1 cellular context compared by ENCODE assay signal in the genomic region with DNA sequence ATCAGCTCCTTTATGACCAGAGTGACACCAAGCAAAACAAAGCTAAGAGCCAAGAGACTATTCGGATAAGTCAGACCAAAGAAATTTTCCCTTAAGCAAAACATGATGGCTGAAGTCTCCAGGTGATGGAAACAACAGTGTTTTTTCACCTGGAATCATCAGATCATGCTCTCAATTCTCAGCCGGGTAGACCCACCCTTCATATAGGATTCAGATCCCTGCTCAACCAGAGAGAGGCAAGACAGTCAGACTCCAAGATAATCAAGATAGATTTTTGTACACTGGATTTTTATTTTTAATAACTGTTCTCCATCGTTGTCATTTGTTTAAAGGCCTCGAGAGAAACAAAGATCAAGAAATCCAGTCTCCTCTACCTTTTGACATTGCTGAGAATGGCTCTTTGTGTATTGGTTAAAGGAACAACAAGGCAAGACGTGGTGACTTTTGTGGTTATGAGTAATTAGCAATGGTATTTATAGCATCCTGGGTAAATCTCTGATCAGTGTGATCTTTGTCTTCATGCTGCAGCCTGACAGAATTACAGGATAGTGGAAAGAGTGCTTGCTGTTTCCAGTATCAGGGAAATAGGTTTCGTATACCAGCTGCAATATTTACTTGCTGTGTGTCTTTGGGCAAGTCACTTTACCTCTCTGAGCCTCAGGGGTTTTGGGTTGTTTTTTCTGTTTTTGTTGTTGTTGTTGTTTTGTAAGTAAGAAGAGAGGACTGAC.
TF ChIP-seq lines count a peak whose summit lies in the region.

No MANE protein-coding gene starts in this region.

TF ChIP-seq in GM23338, 12 proteins besides CTCF, POLR2A, EP300 and RAD21 (continued from another document):
- TF ChIP-seq, protein P1, sequence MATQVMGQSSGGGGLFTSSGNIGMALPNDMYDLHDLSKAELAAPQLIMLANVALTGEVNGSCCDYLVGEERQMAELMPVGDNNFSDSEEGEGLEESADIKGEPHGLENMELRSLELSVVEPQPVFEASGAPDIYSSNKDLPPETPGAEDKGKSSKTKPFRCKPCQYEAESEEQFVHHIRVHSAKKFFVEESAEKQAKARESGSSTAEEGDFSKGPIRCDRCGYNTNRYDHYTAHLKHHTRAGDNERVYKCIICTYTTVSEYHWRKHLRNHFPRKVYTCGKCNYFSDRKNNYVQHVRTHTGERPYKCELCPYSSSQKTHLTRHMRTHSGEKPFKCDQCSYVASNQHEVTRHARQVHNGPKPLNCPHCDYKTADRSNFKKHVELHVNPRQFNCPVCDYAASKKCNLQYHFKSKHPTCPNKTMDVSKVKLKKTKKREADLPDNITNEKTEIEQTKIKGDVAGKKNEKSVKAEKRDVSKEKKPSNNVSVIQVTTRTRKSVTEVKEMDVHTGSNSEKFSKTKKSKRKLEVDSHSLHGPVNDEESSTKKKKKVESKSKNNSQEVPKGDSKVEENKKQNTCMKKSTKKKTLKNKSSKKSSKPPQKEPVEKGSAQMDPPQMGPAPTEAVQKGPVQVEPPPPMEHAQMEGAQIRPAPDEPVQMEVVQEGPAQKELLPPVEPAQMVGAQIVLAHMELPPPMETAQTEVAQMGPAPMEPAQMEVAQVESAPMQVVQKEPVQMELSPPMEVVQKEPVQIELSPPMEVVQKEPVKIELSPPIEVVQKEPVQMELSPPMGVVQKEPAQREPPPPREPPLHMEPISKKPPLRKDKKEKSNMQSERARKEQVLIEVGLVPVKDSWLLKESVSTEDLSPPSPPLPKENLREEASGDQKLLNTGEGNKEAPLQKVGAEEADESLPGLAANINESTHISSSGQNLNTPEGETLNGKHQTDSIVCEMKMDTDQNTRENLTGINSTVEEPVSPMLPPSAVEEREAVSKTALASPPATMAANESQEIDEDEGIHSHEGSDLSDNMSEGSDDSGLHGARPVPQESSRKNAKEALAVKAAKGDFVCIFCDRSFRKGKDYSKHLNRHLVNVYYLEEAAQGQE (IDR thresholded peaks at IDR 0.05; ENCODE audit: unreplicated experiment), result no peak
- no peak for TF ChIP-seq JUNB (IDR thresholded peaks at IDR 0.05; ENCODE audit: unreplicated experiment)
